1 cellular context compared by ENCODE assay signal in genomic region chrX:13463608-13464007, GRCh38.
TF ChIP-seq lines count a peak whose summit lies in the region.

No MANE protein-coding gene starts in this region.

TF ChIP-seq in K562, 482 proteins besides CTCF, POLR2A, EP300 and RAD21 (continued from another document):
- TF ChIP-seq ATF3 (IDR thresholded peaks at IDR 0.05) (peak; percentile 65), ATF3 (CRISPR knock-in tag; conservative IDR thresholded peaks at IDR 0.05) (no peak), RBM39 (optimal IDR thresholded peaks at IDR 0.05; ENCODE audit: low read depth, low read length) (no peak), GTF2F1 (IDR thresholded peaks at IDR 0.05; ENCODE audit: low read depth, low read length) (no peak), MEIS2 (IDR thresholded peaks at IDR 0.05; ENCODE audit: partially characterized antibody) (peak; percentile 52), PATZ1 (CRISPR knock-in tag; IDR thresholded peaks at IDR 0.05; ENCODE audit: borderline replicate concordance) (no peak), ZC3H4 (CRISPR knock-in tag; IDR thresholded peaks at IDR 0.05; ENCODE audit: borderline replicate concordance) (no peak)
